ENCODE assay signal across 1 cellular context in genomic region chr17:61379457-61380216, GRCh38.
TF ChIP-seq lines count a peak whose summit lies in the region.

No MANE protein-coding gene starts in this region.

TF ChIP-seq in HepG2, 621 proteins besides CTCF, POLR2A, EP300 and RAD21 (continued from another document and continues in another):
- TF ChIP-seq ZNF687 (CRISPR knock-in tag; IDR thresholded peaks at IDR 0.05) (peak; percentile 52; the same call in 1 of the 2 replicates), ZNF589 (CRISPR knock-in tag; conservative IDR thresholded peaks at IDR 0.05) (no peak), HMGXB3 (CRISPR knock-in tag; IDR thresholded peaks at IDR 0.05; ENCODE audit: borderline replicate concordance) (no peak), IKZF5 (CRISPR knock-in tag; IDR thresholded peaks at IDR 0.05) (0 out of 2 replicates have a peak, but pooled peaks have one; percentile 12), ZNF788 (CRISPR knock-in tag; IDR thresholded peaks at IDR 0.05; ENCODE audit: borderline replicate concordance) (peak; percentile 53; the same call in 1 of the 2 replicates), TIGD3 (CRISPR knock-in tag; IDR thresholded peaks at IDR 0.05; ENCODE audit: borderline replicate concordance) (no peak), PCBP1 (IDR thresholded peaks at IDR 0.05; ENCODE audit: borderline replicate concordance, low read depth, low read length) (no peak), ASH2L (IDR thresholded peaks at IDR 0.05; ENCODE audit: insufficient read length, low read depth, low read length) (peak; percentile 31), RBFOX2 (IDR thresholded peaks at IDR 0.05; ENCODE audit: low read depth, low read length) (no peak), ZNF549 (CRISPR knock-in tag; IDR thresholded peaks at IDR 0.05) (no peak), ZNF605 (CRISPR knock-in tag; IDR thresholded peaks at IDR 0.05) (0 out of 2 replicates have a peak, but pooled peaks have one; percentile 20), PHF8 (CRISPR knock-in tag; IDR thresholded peaks at IDR 0.05) (peak; percentile 14; the same call in 1 of the 2 replicates), PLSCR1 (CRISPR knock-in tag; IDR thresholded peaks at IDR 0.05; ENCODE audit: borderline replicate concordance) (no peak), ZNF124 (CRISPR knock-in tag; IDR thresholded peaks at IDR 0.05) (no peak), ZNF569 (CRISPR knock-in tag; IDR thresholded peaks at IDR 0.05; ENCODE audit: borderline replicate concordance) (no peak), ZNF441 (CRISPR knock-in tag; IDR thresholded peaks at IDR 0.05; ENCODE audit: borderline replicate concordance) (0 out of 2 replicates have a peak, but pooled peaks have one; percentile 42), NR0B2 (CRISPR knock-in tag; IDR thresholded peaks at IDR 0.05) (no peak), ZFX (CRISPR knock-in tag; IDR thresholded peaks at IDR 0.05; ENCODE audit: low read depth) (peak; percentile 39; the same call in 1 of the 2 replicates), ZMYM4 (CRISPR knock-in tag; IDR thresholded peaks at IDR 0.05) (peak; percentile 48; the same call in 1 of the 2 replicates), ZNF280B (CRISPR knock-in tag; IDR thresholded peaks at IDR 0.05; ENCODE audit: borderline replicate concordance) (peak; percentile 69; the same call in 1 of the 2 replicates), REST (IDR thresholded peaks at IDR 0.05; ENCODE audit: borderline replicate concordance in 1 of 2, low read depth in 1 of 2, low read length in 2 of 2) (no peak), NONO (IDR thresholded peaks at IDR 0.05) (no peak), NONO (CRISPR knock-in tag; conservative IDR thresholded peaks at IDR 0.05) (no peak), TARDBP (CRISPR knock-in tag; IDR thresholded peaks at IDR 0.05) (no peak), ZNF773 (CRISPR knock-in tag; IDR thresholded peaks at IDR 0.05; ENCODE audit: borderline replicate concordance) (no peak), ZBTB38 (CRISPR knock-in tag; IDR thresholded peaks at IDR 0.05) (0 out of 2 replicates have a peak, but pooled peaks have one; percentile 57), ZBTB39 (CRISPR knock-in tag; IDR thresholded peaks at IDR 0.05) (0 out of 2 replicates have a peak, but pooled peaks have one; percentile 65), JUNB (CRISPR knock-in tag; IDR thresholded peaks at IDR 0.05; ENCODE audit: borderline replicate concordance) (no peak), E2F2 (CRISPR knock-in tag; IDR thresholded peaks at IDR 0.05; ENCODE audit: borderline replicate concordance) (no peak), MYPOP (CRISPR knock-in tag; IDR thresholded peaks at IDR 0.05) (no peak)
